Comparison of ENCODE assay signal across 2 cellular contexts in genomic region chr17:8350339-8350738, GRCh38.
"Had no signal": no experiment of that assay in that cellular context is flagged by ENCODE, and none has a peak within 500 bp of the region (broad histone marks: within the 10 kb centered on the region; RNA-seq: fewer than 3 reads in every experiment).

No MANE protein-coding gene starts in this region.

- DNase-seq: GDM1, GF-D8 had no signal
